32 cellular contexts compared by ENCODE assay signal in the genomic region with DNA sequence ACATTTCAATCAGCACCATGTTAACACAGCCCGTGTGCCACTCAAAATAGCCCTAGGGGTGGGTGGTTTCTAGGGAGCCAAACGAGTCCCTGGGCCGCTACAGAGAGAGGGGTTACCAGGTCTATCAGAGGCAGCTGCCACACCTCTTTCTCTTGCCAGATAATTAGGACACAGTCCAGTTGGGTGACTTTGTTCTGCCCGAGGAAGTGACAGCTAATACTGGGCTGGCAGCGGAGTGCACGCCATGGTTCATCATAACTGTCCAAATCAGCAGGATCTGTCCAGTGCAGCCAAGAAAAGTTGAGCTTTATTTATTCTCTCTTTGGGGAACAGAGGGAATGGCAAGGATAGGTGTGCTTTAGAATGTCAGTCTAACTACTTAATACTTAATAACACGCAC.
"Had no signal": no experiment of that assay in that cellular context is flagged by ENCODE, and none has a peak within 500 bp of the region (broad histone marks: within the 10 kb centered on the region; RNA-seq: fewer than 3 reads in every experiment).

No MANE protein-coding gene starts in this region.

- H3K27ac Mint-ChIP-seq: activated B cell treated with CpG ODN at 0.5 μM for 24 hours; activated CD8-positive, alpha-beta T cell treated with anti-CD3 and anti-CD28 coated beads for 36 hours; activated naive CD4-positive, alpha-beta T cell treated with anti-CD3 and anti-CD28 coated beads for 36 hours; activated naive CD4-positive, alpha-beta T cell treated with anti-CD3 and anti-CD28 coated beads, Interleukin-2, amount 50 U/mL, for 24 hours; activated naive CD8-positive, alpha-beta T cell treated with anti-CD3 and anti-CD28 coated beads for 36 hours; activated T-helper 17 cell treated with anti-CD3 and anti-CD28 coated beads, Interleukin-2, amount 50 U/mL, for 72 hours; effector memory CD8-positive, alpha-beta T cell; T-helper 2 cell treated with Interferon-gamma antibody and Interleukin-4, amounts not matched to agents 5 μg/mL and 100 μg/mL, for 36 hours had no signal

- ATAC-seq: activated CD4-positive, CD25-positive, alpha-beta regulatory T cell treated with anti-CD3 and anti-CD28 coated beads, Interleukin-2, amount 50 U/mL, for 24 hours; activated CD8-positive, alpha-beta T cell treated with anti-CD3 and anti-CD28 coated beads for 36 hours; activated T-cell treated with anti-CD3 and anti-CD28 coated beads, Interleukin-2, amount 50 U/mL, for 4 hours; activated T-helper 17 cell treated with anti-CD3 and anti-CD28 coated beads, Interleukin-2, amount 50 U/mL, for 72 hours; effector memory CD8-positive, alpha-beta T cell; foreskin keratinocyte; gastrocnemius medialis; heart left ventricle had no signal

- H3K27ac ChIP-seq: ascending aorta, breast epithelium, cardiac muscle cell, esophagus muscularis mucosa, foreskin keratinocyte, gastrocnemius medialis, heart left ventricle, WERI-Rb-1 had no signal

- H3K27me3 Mint-ChIP-seq: activated B cell treated with CpG ODN at 0.5 μM for 24 hours; activated CD8-positive, alpha-beta T cell treated with anti-CD3 and anti-CD28 coated beads for 36 hours; activated naive CD8-positive, alpha-beta T cell treated with anti-CD3 and anti-CD28 coated beads for 36 hours; activated T-helper 17 cell treated with anti-CD3 and anti-CD28 coated beads, Interleukin-2, amount 50 U/mL, for 72 hours; brain; effector memory CD8-positive, alpha-beta T cell had no signal

- H3K36me3 Mint-ChIP-seq: activated naive CD8-positive, alpha-beta T cell treated with anti-CD3 and anti-CD28 coated beads for 36 hours; brain had no signal

- H3K4me1 Mint-ChIP-seq: activated B cell treated with CpG ODN at 0.5 μM for 24 hours; activated naive CD4-positive, alpha-beta T cell treated with anti-CD3 and anti-CD28 coated beads, Interleukin-2, amount 50 U/mL, for 24 hours; activated naive CD8-positive, alpha-beta T cell treated with anti-CD3 and anti-CD28 coated beads for 36 hours; activated T-helper 17 cell treated with anti-CD3 and anti-CD28 coated beads, Interleukin-2, amount 50 U/mL, for 72 hours had no signal

- H3K9me3 Mint-ChIP-seq: T-helper 2 cell treated with Interferon-gamma antibody and Interleukin-4, amounts not matched to agents 5 μg/mL and 100 μg/mL, for 36 hours had no signal

- DNase-seq: activated B cell treated with CpG ODN at 0.5 μM for 24 hours; activated CD4-positive, alpha-beta T cell treated with anti-CD3 and anti-CD28 coated beads for 48 hours; activated CD4-positive, alpha-beta T cell treated with anti-CD3 and anti-CD28 coated beads, Interleukin-2, amount 50 U/mL, for 1 hour; activated CD4-positive, alpha-beta T cell treated with anti-CD3 and anti-CD28 coated beads, Interleukin-2, amount 50 U/mL, for 48 hours; activated CD8-positive, alpha-beta memory T cell treated with anti-CD3 and anti-CD28 coated beads for 24 hours; activated CD8-positive, alpha-beta T cell treated with anti-CD3 and anti-CD28 coated beads for 36 hours; activated effector memory CD4-positive, alpha-beta T cell treated with Interleukin-2 at 50 U/mL for 16 hours; activated naive CD4-positive, alpha-beta T cell treated with anti-CD3 and anti-CD28 coated beads for 36 hours; activated naive CD8-positive, alpha-beta T cell treated with anti-CD3 and anti-CD28 coated beads for 36 hours; activated T-cell treated with anti-CD3 and anti-CD28 coated beads, Interleukin-2, amount 50 U/mL, for 4 hours; central memory CD4-positive, alpha-beta T cell; cortex of kidney; dermis blood vessel endothelial cell; effector CD4-positive, alpha-beta T cell; effector memory CD8-positive, alpha-beta T cell; erythroblast; foreskin keratinocyte; gastrocnemius medialis; glutamatergic neuron; heart left ventricle; hypothalamus; T1000; WERI-Rb-1 had no signal

- H3K4me3 Mint-ChIP-seq: activated B cell treated with CpG ODN at 0.5 μM for 24 hours; activated CD8-positive, alpha-beta T cell treated with anti-CD3 and anti-CD28 coated beads for 36 hours; activated naive CD4-positive, alpha-beta T cell treated with anti-CD3 and anti-CD28 coated beads for 36 hours; activated naive CD4-positive, alpha-beta T cell treated with anti-CD3 and anti-CD28 coated beads, Interleukin-2, amount 50 U/mL, for 24 hours; activated naive CD8-positive, alpha-beta T cell treated with anti-CD3 and anti-CD28 coated beads for 36 hours; activated T-cell treated with anti-CD3 and anti-CD28 coated beads, Interleukin-2, amount 50 U/mL, for 4 hours; activated T-helper 17 cell treated with anti-CD3 and anti-CD28 coated beads, Interleukin-2, amount 50 U/mL, for 72 hours; brain; effector memory CD8-positive, alpha-beta T cell; T-helper 2 cell treated with Interferon-gamma antibody and Interleukin-4, amounts not matched to agents 5 μg/mL and 100 μg/mL, for 36 hours had no signal

- H3K9me3 ChIP-seq: ascending aorta, breast epithelium, esophagus muscularis mucosa, gastrocnemius medialis had no signal

- H3K36me3 ChIP-seq: ascending aorta, breast epithelium, cardiac muscle cell, esophagus muscularis mucosa, gastrocnemius medialis, heart left ventricle, WERI-Rb-1 had no signal

- H3K4me1 ChIP-seq: ascending aorta, breast epithelium, esophagus muscularis mucosa, foreskin keratinocyte, gastrocnemius medialis, heart left ventricle had no signal

- H3K27me3 ChIP-seq: ascending aorta, breast epithelium, cardiac muscle cell, esophagus muscularis mucosa, foreskin keratinocyte, gastrocnemius medialis, heart left ventricle had no signal

- H3K4me3 ChIP-seq: ascending aorta, breast epithelium, cardiac muscle cell, esophagus muscularis mucosa, gastrocnemius medialis, heart left ventricle had no signal
